In genomic region chr22:17980013-17980510, GRCh38 we compare ENCODE assay signal across 12 cellular contexts. TPM values are rescaled to one million over a fixed set of nuclear protein-coding genes. Genes with fewer than 3 reads are reported as not detected.
DNase-seq lines count a peak whose midpoint lies in the region; ATAC-seq, FAIRE-seq and TF ChIP-seq lines count a peak whose summit lies in the region.
"Had no signal": no experiment of that assay in that cellular context is flagged by ENCODE, and none has a peak within 500 bp of the region (broad histone marks: within the 10 kb centered on the region; RNA-seq: fewer than 3 reads in every experiment).

No MANE protein-coding gene starts in this region.

- no peak for DNase-seq in activated naive CD4-positive, alpha-beta T cell (lab: John Stamatoyannopoulos, UW)
- no peak for DNase-seq in T-helper 17 cell
- DNase-seq in hepatocyte (ENCODE audit: low spot score): no peak
- DNase-seq in prostate gland (ENCODE audit: low spot score): no peak
- DNase-seq in frontal cortex (ENCODE audit: low spot score in 2 of 2): no peak
- DNase-seq in posterior cingulate gyrus: no peak
- DNase-seq: NCI-H1048 had no signal

- FAIRE-seq in frontal cortex (lab: Jason Lieb, UNC): no peak
- FAIRE-seq: RCC 7860 had no signal

- no peak overlapping the region for H3K27ac Mint-ChIP-seq in activated naive CD4-positive, alpha-beta T cell treated with anti-CD3 and anti-CD28 coated beads, Interleukin-2, amount 50 U/mL, for 24 hours
- H3K27ac Mint-ChIP-seq in T-helper 17 cell: peak overlapping the region; percentile 79
- H3K27ac Mint-ChIP-seq in stimulated activated memory B cell treated with anti-CD40 and anti-IgM and Interleukin-4, amounts not matched to agents 10 μg/mL and 1 μg/mL and 100 μg/mL, for 72 hours: peak overlapping the region; percentile 68

- peak overlapping the region; percentile 85 for H3K4me3 Mint-ChIP-seq in activated naive CD4-positive, alpha-beta T cell treated with anti-CD3 and anti-CD28 coated beads, Interleukin-2, amount 50 U/mL, for 24 hours
- peak overlapping the region; percentile 93 for H3K4me3 Mint-ChIP-seq in T-helper 17 cell
- H3K4me3 Mint-ChIP-seq in stimulated activated memory B cell treated with anti-CD40 and anti-IgM and Interleukin-4, amounts not matched to agents 10 μg/mL and 1 μg/mL and 100 μg/mL, for 72 hours: peak overlapping the region; percentile 46

- TF ChIP-seq POLR2A in prostate gland (IDR thresholded peaks at IDR 0.05): no peak

- no peaks in the 10 kb centered on the region for H3K36me3 ChIP-seq in hepatocyte (replicated peaks; ENCODE audit: insufficient read depth, low read depth)
- H3K36me3 ChIP-seq in prostate gland: no peaks in the 10 kb centered on the region
- H3K36me3 ChIP-seq: ascending aorta, upper lobe of left lung had no signal

- H3K4me1 ChIP-seq in hepatocyte (ENCODE audit: insufficient read depth) (peaks cover 14% of the 10 kb centered on the region), prostate gland (replicated peaks) (no peaks in the 10 kb centered on the region)

- H3K9me3 Mint-ChIP-seq in activated naive CD4-positive, alpha-beta T cell treated with anti-CD3 and anti-CD28 coated beads, Interleukin-2, amount 50 U/mL, for 24 hours: no peaks in the 10 kb centered on the region
- H3K9me3 Mint-ChIP-seq in stimulated activated memory B cell treated with anti-CD40 and anti-IgM and Interleukin-4, amounts not matched to agents 10 μg/mL and 1 μg/mL and 100 μg/mL, for 72 hours: no peaks in the 10 kb centered on the region

- H3K4me1 Mint-ChIP-seq in activated naive CD4-positive, alpha-beta T cell treated with anti-CD3 and anti-CD28 coated beads, Interleukin-2, amount 50 U/mL, for 24 hours: peaks cover 28% of the 10 kb centered on the region
- peaks cover 34% of the 10 kb centered on the region for H3K4me1 Mint-ChIP-seq in T-helper 17 cell
- H3K4me1 Mint-ChIP-seq in stimulated activated memory B cell treated with anti-CD40 and anti-IgM and Interleukin-4, amounts not matched to agents 10 μg/mL and 1 μg/mL and 100 μg/mL, for 72 hours: peaks cover 78% of the 10 kb centered on the region

- H3K79me2 ChIP-seq in hepatocyte: peaks cover 80% of the 10 kb centered on the region

- no peak overlapping the region for H3K27ac ChIP-seq in hepatocyte
- no peak overlapping the region for H3K27ac ChIP-seq in prostate gland
- H3K27ac ChIP-seq: ascending aorta, upper lobe of left lung had no signal

- no peaks in the 10 kb centered on the region for H3K27me3 Mint-ChIP-seq in activated naive CD4-positive, alpha-beta T cell treated with anti-CD3 and anti-CD28 coated beads, Interleukin-2, amount 50 U/mL, for 24 hours
- H3K27me3 Mint-ChIP-seq in T-helper 17 cell: no peaks in the 10 kb centered on the region
- no peaks in the 10 kb centered on the region for H3K27me3 Mint-ChIP-seq in stimulated activated memory B cell treated with anti-CD40 and anti-IgM and Interleukin-4, amounts not matched to agents 10 μg/mL and 1 μg/mL and 100 μg/mL, for 72 hours

- no peak overlapping the region for H2AFZ ChIP-seq in hepatocyte

- ATAC-seq in T-helper 17 cell: no peak
- ATAC-seq in stimulated activated memory B cell treated with anti-CD40 and anti-IgM and Interleukin-4, amounts not matched to agents 10 μg/mL and 1 μg/mL and 100 μg/mL, for 72 hours: no peak

- TF ChIP-seq CTCF in hepatocyte (IDR thresholded peaks at IDR 0.05; ENCODE audit: poor library complexity) (no peak), prostate gland (IDR thresholded peaks at IDR 0.05) (no peak)

- H3K4me2 ChIP-seq in hepatocyte: peak overlapping the region; percentile 66

- H3K36me3 Mint-ChIP-seq in activated naive CD4-positive, alpha-beta T cell treated with anti-CD3 and anti-CD28 coated beads, Interleukin-2, amount 50 U/mL, for 24 hours: no peaks in the 10 kb centered on the region
- H3K36me3 Mint-ChIP-seq in T-helper 17 cell (ENCODE audit: low read depth): no peaks in the 10 kb centered on the region
- peaks cover 20% of the 10 kb centered on the region for H3K36me3 Mint-ChIP-seq in stimulated activated memory B cell treated with anti-CD40 and anti-IgM and Interleukin-4, amounts not matched to agents 10 μg/mL and 1 μg/mL and 100 μg/mL, for 72 hours

- no peaks in the 10 kb centered on the region for H3K9me3 ChIP-seq in T-helper 17 cell (ENCODE audit: control insufficient read depth, low read length, poor library complexity, severe bottlenecking)
- H3K9me3 ChIP-seq in hepatocyte (ENCODE audit: low read depth): no peaks in the 10 kb centered on the region
- no peaks in the 10 kb centered on the region for H3K9me3 ChIP-seq in prostate gland
- H3K9me3 ChIP-seq: ascending aorta, upper lobe of left lung had no signal

- H3K4me3 ChIP-seq in hepatocyte (no peak overlapping the region), prostate gland (no peak overlapping the region)
- H3K4me3 ChIP-seq: ascending aorta had no signal

- no peaks in the 10 kb centered on the region for H3K9me2 ChIP-seq in hepatocyte (replicated peaks; ENCODE audit: insufficient read depth)

- H4K20me1 ChIP-seq in hepatocyte (ENCODE audit: insufficient read depth, poor library complexity, severe bottlenecking): peaks cover 48% of the 10 kb centered on the region

- WGBS in hepatocyte (ENCODE audit: low lambda C conversion rate, missing lambda C conversion rate): 76% methylated on average over 7 of the region's 7 CpGs
- WGBS in prostate gland: 63% methylated on average over 7 of the region's 7 CpGs

- intact Hi-C loops in prostate gland (cut with DNase I) (no loop called here), posterior cingulate gyrus (cut with DNase I) (no loop called here)

- no peaks in the 10 kb centered on the region for H3K27me3 ChIP-seq in hepatocyte
- H3K27me3 ChIP-seq in prostate gland (replicated peaks; ENCODE audit: insufficient read depth): no peaks in the 10 kb centered on the region
- H3K27me3 ChIP-seq: ascending aorta, upper lobe of left lung had no signal

RNA-seq across cellular contexts. Expression of gene MICAL3, which starts 44.3 kb away (rescaled TPM):
- 10 to 100 TPM; 28.9 to 37.0 TPM for total RNA-seq in T-helper 17 cell
- total RNA-seq in hepatocyte: 15.4 and 22.7 TPM in 2 replicates
- polyA plus RNA-seq in hepatocyte: 4.6 and 12.6 TPM in 2 replicates
- 10 to 100 TPM; 58.6 to 78.7 TPM for total RNA-seq in prostate gland
- total RNA-seq in frontal cortex: 44.8 TPM
